In the genomic region with DNA sequence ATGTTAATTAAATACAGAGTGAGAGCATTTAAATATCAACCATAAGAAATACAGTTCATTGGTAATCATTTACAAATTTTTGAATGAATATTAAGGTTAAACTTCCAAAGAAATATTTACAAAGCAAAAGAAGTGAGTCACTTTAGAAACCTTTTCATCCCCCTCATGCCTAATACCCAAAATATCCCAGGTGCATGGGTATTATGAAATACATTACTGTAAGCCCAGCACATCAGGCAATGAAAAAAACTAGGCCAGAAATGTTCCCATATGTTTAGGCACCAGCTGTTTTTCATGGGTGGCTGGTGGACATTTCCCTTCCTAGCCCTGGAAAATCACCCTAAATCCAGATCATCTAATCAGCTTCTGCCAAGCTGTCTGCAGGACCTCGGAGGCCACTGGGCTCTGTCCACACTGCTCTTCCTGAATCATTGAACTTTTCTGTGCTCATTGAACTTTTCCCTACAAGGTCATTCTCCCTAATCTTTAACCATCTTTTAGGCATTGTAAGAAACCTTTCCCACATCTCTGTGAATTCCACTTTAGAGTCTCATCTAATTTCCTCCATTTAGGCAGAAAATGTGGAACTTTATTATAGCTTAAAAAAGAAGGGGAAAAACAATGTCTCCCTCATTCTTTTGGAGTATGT, we compare ENCODE assay signal across 15 cellular contexts.
DNase-seq lines count a peak whose midpoint lies in the region; ATAC-seq, FAIRE-seq and TF ChIP-seq lines count a peak whose summit lies in the region.
"Had no signal": no experiment of that assay in that cellular context is flagged by ENCODE, and none has a peak within 500 bp of the region (broad histone marks: within the 10 kb centered on the region; RNA-seq: fewer than 3 reads in every experiment).

No MANE protein-coding gene starts in this region.

- intact Hi-C loops in PC-3 (cut with micrococcal nuclease) = no loop called here
- intact Hi-C loops in HepG2 (cut with micrococcal nuclease; ENCODE audit: unreplicated experiment) = no loop called here

- no peak for TF ChIP-seq CTCF in AG10803 (conservative IDR thresholded peaks at IDR 0.05; ENCODE audit: low read length)
- TF ChIP-seq CTCF in PC-3 (conservative IDR thresholded peaks at IDR 0.05; ENCODE audit: low read depth, low read length) = no peak
- no peak for TF ChIP-seq CTCF in epithelial cell of proximal tubule (conservative IDR thresholded peaks at IDR 0.05; ENCODE audit: low read depth, low read length)
- TF ChIP-seq CTCF in HepG2 (CRISPR knock-in tag; IDR thresholded peaks at IDR 0.05) = no peak

- H3F3A ChIP-seq in PC-3 (ENCODE audit: low read length, unreplicated experiment) = no peaks in the 10 kb centered on the region

- no peak for FAIRE-seq in HepG2 (lab: Jason Lieb, UNC)

- TF ChIP-seq EP300 in HepG2 (IDR thresholded peaks at IDR 0.05; ENCODE audit: low read depth in 2 of 2, low read length in 2 of 2) = peak in 1 of 2 experiments; percentile 17; a peak in 1 of 4 replicates
- TF ChIP-seq EP300 in HepG2 (CRISPR knock-in tag; IDR thresholded peaks at IDR 0.05; ENCODE audit: borderline replicate concordance) = no peak

- H3K79me2 ChIP-seq in PC-3 (ENCODE audit: low read length) = no peaks in the 10 kb centered on the region
- H3K79me2 ChIP-seq in HepG2 (ENCODE audit: insufficient read depth, low read length) = no peaks in the 10 kb centered on the region

- CTCF ChIA-PET in PC-3 (lab: Charles Lee) (no interaction called here), HepG2 (lab: Yijun Ruan, JAX; ENCODE audit: low intra/inter-chr PET ratio, low total read pairs) (no interaction called here)

- H4K20me1 ChIP-seq in PC-3 (ENCODE audit: low read length) = no peaks in the 10 kb centered on the region
- H4K20me1 ChIP-seq in HepG2 (ENCODE audit: insufficient read depth, low read length) = no peaks in the 10 kb centered on the region

- DNase-seq in AG10803 (ENCODE audit: low read depth) = peak; percentile 8
- DNase-seq in PC-3 = peak; percentile 16
- DNase-seq in epithelial cell of proximal tubule (ENCODE audit: low read depth) = peak; percentile 39
- no peak for DNase-seq in HepG2 (ENCODE audit: low spot score)
- DNase-seq in NCI-H1436 (lab: John Stamatoyannopoulos, UW) = no peak
- DNase-seq: BE2C; CD4-positive, alpha-beta memory T cell; H7; Kasumi-1; NCI-H1417 treated with DMSO at 0.1 percent for 48 hours; NCI-H2029 treated with DMSO at 0.1 percent for 48 hours; NCI-H510A treated with DMSO at 0.1 percent for 48 hours had no signal

- H3K4me3 ChIP-seq in AG10803 (ENCODE audit: low read length) = no peak overlapping the region
- H3K4me3 ChIP-seq in PC-3 (ENCODE audit: low read length) = no peak overlapping the region
- no peak overlapping the region for H3K4me3 ChIP-seq in epithelial cell of proximal tubule (ENCODE audit: low read depth, low read length)
- H3K4me3 ChIP-seq in HepG2 (replicated peaks in 1 of 3; ENCODE audit: insufficient read depth in 1 of 3, low read depth in 2 of 3, low read length in 3 of 3) = no peak overlapping the region
- H3K4me3 ChIP-seq: SK-N-MC had no signal

- no peaks in the 10 kb centered on the region for H3K36me3 ChIP-seq in PC-3 (ENCODE audit: low read depth, low read length)
- no peaks in the 10 kb centered on the region for H3K36me3 ChIP-seq in HepG2 (replicated peaks in 1 of 2; ENCODE audit: control insufficient read depth in 1 of 2, insufficient read depth in 2 of 2, low read length in 2 of 2)
- H3K36me3 ChIP-seq: BE2C had no signal

- H3K4me1 ChIP-seq in PC-3 (ENCODE audit: insufficient read depth, low read length) = peaks cover 13% of the 10 kb centered on the region
- peaks cover 43% of the 10 kb centered on the region for H3K4me1 ChIP-seq in HepG2 (ENCODE audit: insufficient read depth, low read length)
- H3K4me1 ChIP-seq: BE2C had no signal

- no peaks in the 10 kb centered on the region for H3K9me2 ChIP-seq in PC-3 (replicated peaks; ENCODE audit: low read length)

- H3K27ac ChIP-seq in PC-3 (ENCODE audit: low read length) (no peak overlapping the region), HepG2 (ENCODE audit: extremely low read length, insufficient read depth, low read length) (no peak overlapping the region)
- H3K27ac ChIP-seq: SK-N-MC had no signal

- POLR2A ChIA-PET in PC-3 (lab: Charles Lee; ENCODE audit: unreplicated experiment) = no interaction called here
- POLR2A ChIA-PET in HepG2 (lab: Yijun Ruan, JAX) = no interaction called here

- no TSS peak for BruUV-seq in PC-3 (replicated peaks; lab: Mats Ljungman, UMichigan)
- BruUV-seq in HepG2 (replicated peaks; lab: Mats Ljungman, UMichigan) = no TSS peak

- H3K27me3 ChIP-seq in PC-3 (ENCODE audit: low read length) (no peaks in the 10 kb centered on the region), HepG2 (ENCODE audit: control insufficient read depth in 1 of 2, insufficient read depth in 2 of 2, low read length in 2 of 2) (no peaks in the 10 kb centered on the region)
- H3K27me3 ChIP-seq: BE2C had no signal

- H3K9ac ChIP-seq in PC-3 (ENCODE audit: low read length) = no peak overlapping the region
- no peak overlapping the region for H3K9ac ChIP-seq in HepG2 (ENCODE audit: insufficient read depth, low read depth, low read length)

- no peak overlapping the region for H3K4me2 ChIP-seq in PC-3 (ENCODE audit: low read length)
- 0 out of 2 replicates have a peak overlapping the region, but pooled peaks have one; percentile 14 for H3K4me2 ChIP-seq in HepG2 (ENCODE audit: low read depth, low read length)

- 0% methylated on average over 1 of the region's 1 CpG for WGBS in HepG2 (ENCODE audit: low lambda C conversion rate)

- no peak for TF ChIP-seq RAD21 in HepG2 (CRISPR knock-in tag; IDR thresholded peaks at IDR 0.05)

- ATAC-seq in PC-3 (no peak), HepG2 (peak; percentile 75), GM19035 (IDR thresholded peaks at IDR 0.05; ENCODE audit: unreplicated experiment) (no peak)
- ATAC-seq in activated CD4-positive, CD25-positive, alpha-beta regulatory T cell treated with anti-CD3 and anti-CD28 coated beads, Interleukin-2, amount 50 U/mL, for 24 hours = no peak

- no peaks in the 10 kb centered on the region for H3K9me3 ChIP-seq in PC-3 (ENCODE audit: low read length)
- H3K9me3 ChIP-seq in HepG2 (ENCODE audit: low read length) = no peaks in the 10 kb centered on the region
- H3K9me3 ChIP-seq: BE2C had no signal

- in situ Hi-C loops in HepG2 (cut with HindIII; ENCODE audit: extremely low pct_ligation_motif_present, low pct_unique_long_range_greater_than_20kb) = no loop called here

- H2AFZ ChIP-seq in PC-3 (ENCODE audit: low read length) (no peak overlapping the region), HepG2 (ENCODE audit: low read length) (no peak overlapping the region)

- TF ChIP-seq POLR2A in HepG2 (IDR thresholded peaks at IDR 0.05; ENCODE audit: insufficient read depth in 1 of 2, low read depth in 2 of 2, low read length in 2 of 2) = no peak

TF ChIP-seq in HepG2, 621 proteins besides CTCF, POLR2A, EP300 and RAD21 (continues in another document):
- no peak for TF ChIP-seq RAD51 (IDR thresholded peaks at IDR 0.05; ENCODE audit: borderline replicate concordance)
- no peak for TF ChIP-seq TBL1XR1 (IDR thresholded peaks at IDR 0.05; ENCODE audit: borderline replicate concordance, low read length, partially characterized antibody)
- TF ChIP-seq ZNF577 (CRISPR knock-in tag; IDR thresholded peaks at IDR 0.05; ENCODE audit: borderline replicate concordance, low read depth) = no peak
- TF ChIP-seq POLR2AphosphoS5 (IDR thresholded peaks at IDR 0.05; ENCODE audit: low read depth, low read length) = no peak
- peak; percentile 43; the same call in 1 of the 2 replicates for TF ChIP-seq ESRRA (CRISPR knock-in tag; IDR thresholded peaks at IDR 0.05; ENCODE audit: low read depth)
- TF ChIP-seq, protein P1, sequence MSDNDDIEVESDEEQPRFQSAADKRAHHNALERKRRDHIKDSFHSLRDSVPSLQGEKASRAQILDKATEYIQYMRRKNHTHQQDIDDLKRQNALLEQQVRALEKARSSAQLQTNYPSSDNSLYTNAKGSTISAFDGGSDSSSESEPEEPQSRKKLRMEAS (IDR thresholded peaks at IDR 0.05) = no peak
- no peak for TF ChIP-seq MTERF4 (CRISPR knock-in tag; IDR thresholded peaks at IDR 0.05)
- TF ChIP-seq AGO2 (optimal IDR thresholded peaks at IDR 0.05; ENCODE audit: low read depth, low read length) = no peak
- TF ChIP-seq ZSCAN12 (CRISPR knock-in tag; IDR thresholded peaks at IDR 0.05) = no peak
- peak; percentile 69 for TF ChIP-seq ARID5B (CRISPR knock-in tag; IDR thresholded peaks at IDR 0.05)
- TF ChIP-seq ZNF225 (CRISPR knock-in tag; IDR thresholded peaks at IDR 0.05) = no peak

Comparison
In these comparisons a context has a peak if more than half of its experiments do, and no peak if none do; other contexts are left out.
1. DNase-seq: peak in AG10803 (single experiment), PC-3 (single experiment) and epithelial cell of proximal tubule (single experiment); none in HepG2 (single experiment) and NCI-H1436 (single experiment).